15 cellular contexts compared by ENCODE assay signal in genomic region chr1:95407864-95408291, GRCh38.
A peak's percentile ranks its signal among the peaks of the same experiment; 100 is the strongest.
DNase-seq lines count a peak whose midpoint lies in the region; ATAC-seq, FAIRE-seq and TF ChIP-seq lines count a peak whose summit lies in the region.
"Had no signal": no experiment of that assay in that cellular context is flagged by ENCODE, and none has a peak within 500 bp of the region (broad histone marks: within the 10 kb centered on the region; RNA-seq: fewer than 3 reads in every experiment).

No MANE protein-coding gene starts in this region.

- no peak for FAIRE-seq in RCC 7860 (lab: Jason Lieb, UNC)
- FAIRE-seq: pancreas had no signal

- no peak overlapping the region for H3K4me3 ChIP-seq in neuron (ENCODE audit: low read length)
- H3K4me3 ChIP-seq in foreskin fibroblast (ENCODE audit: low read depth in 1 of 2, low read length in 2 of 2) = no peak overlapping the region
- H3K4me3 ChIP-seq: colonic mucosa, pancreas had no signal

- H3K9me3 ChIP-seq in neuron (ENCODE audit: low read length) = peaks cover 3% of the 10 kb centered on the region
- H3K9me3 ChIP-seq: colonic mucosa, pancreas had no signal

- peak; percentile 52 for DNase-seq in ELF-1 (ENCODE audit: low read depth, low spot score)
- peak; percentile 94 for DNase-seq in NCI-H526 treated with DMSO at 0.1 percent for 48 hours (lab: John Stamatoyannopoulos, UW)
- peak; percentile 48 for DNase-seq in globus pallidus (ENCODE audit: low spot score)
- DNase-seq in RCC 7860 (ENCODE audit: low spot score) = no peak
- DNase-seq in GM20000 (ENCODE audit: low spot score) = no peak
- no peak for DNase-seq in foreskin fibroblast
- DNase-seq: activated CD4-positive, alpha-beta T cell treated with anti-CD3 and anti-CD28 coated beads for 1 hour; activated naive CD8-positive, alpha-beta T cell treated with anti-CD3 and anti-CD28 coated beads, Interleukin-2, amount 50 U/mL, for 24 hours; activated T-cell treated with anti-CD3 and anti-CD28 coated beads, Interleukin-2, amount 50 U/mL, for 24 hours; colonic mucosa; NCI-H345; pancreas had no signal

- no peak for TF ChIP-seq CTCF in GM20000 (IDR thresholded peaks at IDR 0.05; ENCODE audit: extremely low read depth, missing control alignments)
- no peak for TF ChIP-seq CTCF in foreskin fibroblast (IDR thresholded peaks at IDR 0.05; ENCODE audit: low read depth, low read length)

- peaks cover 27% of the 10 kb centered on the region for H3K4me1 ChIP-seq in neuron (ENCODE audit: insufficient read depth, low read length)
- H3K4me1 ChIP-seq: colonic mucosa had no signal

- peak overlapping the region; percentile 46 for H2AFZ ChIP-seq in neuron (ENCODE audit: low read depth, low read length)

- no peak for ATAC-seq in HG02610 (IDR thresholded peaks at IDR 0.05; ENCODE audit: unreplicated experiment)
- ATAC-seq: activated naive CD8-positive, alpha-beta T cell treated with anti-CD3 and anti-CD28 coated beads, Interleukin-2, amount 50 U/mL, for 24 hours; esophagus mucosa; pancreas had no signal

- no peaks in the 10 kb centered on the region for H3K27me3 ChIP-seq in neuron (ENCODE audit: insufficient read depth, low read length)
- H3K27me3 ChIP-seq: colonic mucosa, pancreas had no signal

- no peaks in the 10 kb centered on the region for H3K36me3 ChIP-seq in neuron (ENCODE audit: insufficient read depth, low read length)
- H3K36me3 ChIP-seq: colonic mucosa, pancreas had no signal

Comparison
In these comparisons a context has a peak if more than half of its experiments do, and no peak if none do; other contexts are left out.
1. DNase-seq: peak in ELF-1 (single experiment), NCI-H526 treated with DMSO at 0.1 percent for 48 hours (single experiment) and globus pallidus (single experiment); none in RCC 7860 (single experiment), GM20000 (single experiment) and foreskin fibroblast (0 of 2).